In genomic region chr15:56428821-56429458, GRCh38 we compare ENCODE assay signal across 8 cellular contexts. TPM values are rescaled to one million over a fixed set of nuclear protein-coding genes. Genes with fewer than 3 reads are reported as not detected.
DNase-seq lines count a peak whose midpoint lies in the region; ATAC-seq and TF ChIP-seq lines count a peak whose summit lies in the region.

No MANE protein-coding gene starts in this region.

- H4K20me1 ChIP-seq in smooth muscle cell (ENCODE audit: low read depth), result no peaks in the 10 kb centered on the region

- no peak for TF ChIP-seq POLR2A in ovary (IDR thresholded peaks at IDR 0.05)

- TF ChIP-seq EP300 in ovary (IDR thresholded peaks at IDR 0.05), result no peak

- H3K9me3 ChIP-seq in smooth muscle cell (replicated peaks; ENCODE audit: low read depth), result no peaks in the 10 kb centered on the region
- H3K9me3 ChIP-seq in ovary, result no peaks in the 10 kb centered on the region

- no peak overlapping the region for H2AFZ ChIP-seq in smooth muscle cell (ENCODE audit: low read depth)

- no peak overlapping the region for H3K4me2 ChIP-seq in smooth muscle cell

- ATAC-seq in HG03457 (IDR thresholded peaks at IDR 0.05; ENCODE audit: unreplicated experiment), result no peak

- H3K27ac ChIP-seq in smooth muscle cell (ENCODE audit: low read depth) (no peak overlapping the region), ovary (no peak overlapping the region)

- no peaks in the 10 kb centered on the region for H3F3A ChIP-seq in smooth muscle cell (ENCODE audit: low read depth)

- intact Hi-C loops in ovary (cut with DNase I), result no loop called here

- H3K4me3 ChIP-seq in fibroblast of the aortic adventitia (ENCODE audit: low read depth, low read length), result no peak overlapping the region
- no peak overlapping the region for H3K4me3 ChIP-seq in smooth muscle cell
- H3K4me3 ChIP-seq in ovary, result no peak overlapping the region

- TF ChIP-seq CTCF in fibroblast of the aortic adventitia (IDR thresholded peaks at IDR 0.05; ENCODE audit: insufficient read depth, low read length) (peak; percentile 52), smooth muscle cell (IDR thresholded peaks at IDR 0.05; ENCODE audit: borderline replicate concordance, insufficient read depth, poor library complexity, severe bottlenecking) (peak; percentile 54), ovary (IDR thresholded peaks at IDR 0.05) (peak in 1 of 3 donors; percentile 14)

- DNase-seq in NCI-H2081 (lab: John Stamatoyannopoulos, UW) (peak; percentile 28 to 37), NCI-H2081 treated with DMSO at 0.1 percent for 48 hours (lab: John Stamatoyannopoulos, UW) (no peak), HS-5 (ENCODE audit: low read depth) (peak; percentile 18), RPMI7951 (ENCODE audit: low read depth) (peak; percentile 39), fibroblast of the aortic adventitia (ENCODE audit: low read depth) (peak; percentile 58), smooth muscle cell (lab: John Stamatoyannopoulos, UW; ENCODE audit: unreplicated experiment) (no peak), ovary (no peak)

- no peak overlapping the region for H3K9ac ChIP-seq in smooth muscle cell (ENCODE audit: low read depth)

- WGBS in smooth muscle cell (ENCODE audit: low lambda C conversion rate), result 7% methylated on average over 2 of the region's 2 CpGs
- WGBS in ovary, 3 donors, result 15 to 28% (median 20%) methylated on average over 2 of the region's 2 CpGs

- H3K36me3 ChIP-seq in smooth muscle cell (ENCODE audit: low read depth) (peaks cover 8% of the 10 kb centered on the region), ovary (no peaks in the 10 kb centered on the region)

- H3K27me3 ChIP-seq in smooth muscle cell (ENCODE audit: low read depth), result no peaks in the 10 kb centered on the region
- no peaks in the 10 kb centered on the region for H3K27me3 ChIP-seq in ovary

- H3K79me2 ChIP-seq in smooth muscle cell (ENCODE audit: low read depth), result no peaks in the 10 kb centered on the region

- no peaks in the 10 kb centered on the region for H3K4me1 ChIP-seq in smooth muscle cell (ENCODE audit: low read depth)
- no peaks in the 10 kb centered on the region for H3K4me1 ChIP-seq in ovary (ENCODE audit: insufficient read depth)

RNA-seq across cellular contexts. Expression of gene MNS1, which starts 36.0 kb away (rescaled TPM):
- total RNA-seq in RPMI7951 (2014; rRNA removed; shearing (Covaris generic)), result 9.6 and 9.7 TPM in 2 replicates
- total RNA-seq in fibroblast of the aortic adventitia (ENCODE audit: low replicate concordance), result 3.8 and 7.0 TPM in 2 replicates
- total RNA-seq in smooth muscle cell, result 0.31 and 2.0 TPM in 2 replicates
- 1.2 and 2.3 TPM in 2 replicates for polyA plus RNA-seq in smooth muscle cell
- total RNA-seq in ovary, result 10 to 100 TPM in 1 of 7 donors, 1 to 10 TPM in 6; 1.8 to 11.0 (median 3.0) TPM
- polyA plus RNA-seq in ovary, result 1 to 10 TPM; 3.4 to 4.9 TPM

Comparison
In these comparisons a context has a peak if more than half of its experiments do, and no peak if none do; other contexts are left out.
1. DNase-seq: peak in NCI-H2081 (2 of 2), HS-5 (single experiment), RPMI7951 (single experiment) and fibroblast of the aortic adventitia (single experiment); none in NCI-H2081 treated with DMSO at 0.1 percent for 48 hours (single experiment), smooth muscle cell (single experiment) and ovary (0 of 5).